In genomic region chr1:148595911-148596310, GRCh38 we compare ENCODE assay signal across 8 cellular contexts. TPM values are rescaled to one million over a fixed set of nuclear protein-coding genes. Genes with fewer than 3 reads are reported as not detected.
DNase-seq lines count a peak whose midpoint lies in the region; ATAC-seq and TF ChIP-seq lines count a peak whose summit lies in the region.
"Not testable (repeated sequence)": the region's sequence is repeated elsewhere in the genome, so short reads cannot be mapped to it uniquely, and the experiment has no call there.

NBPF14 (minus strand) TSS chr1:148596011; CDS start chr1:148595717, 294 bp downstream.

- H3K27ac ChIP-seq in SJCRH30, dorsolateral prefrontal cortex, hepatocyte: not testable (repeated sequence)

- not testable (repeated sequence) for H3K36me3 Mint-ChIP-seq in activated T-helper 1 cell treated with anti-CD3 and anti-CD28 coated beads, Interleukin-12 subunit alpha, Interleukin-12 subunit beta, Interleukin-2, Interleukin-4 antibody, amounts not matched to agents 30 ng/mL and 10 ng/mL and 1 ng/mL, durations not matched to agents 14 hours and 24 hours and 36 hours (ENCODE audit: low read depth)

- not testable (repeated sequence) for H3K27me3 ChIP-seq in SJCRH30, dorsolateral prefrontal cortex, hepatocyte

- TF ChIP-seq CTCF in dorsolateral prefrontal cortex (IDR thresholded peaks at IDR 0.05 in 54 of 56, conservative IDR thresholded peaks at IDR 0.05 in 2 of 56; ENCODE audit: low read depth in 1 of 56, partially characterized antibody in 56 of 56); hepatocyte (IDR thresholded peaks at IDR 0.05; ENCODE audit: poor library complexity): not testable (repeated sequence)

- H2AFZ ChIP-seq in hepatocyte: not testable (repeated sequence)

- H3K9me3 ChIP-seq in SJCRH30 (replicated peaks); hepatocyte (ENCODE audit: low read depth): not testable (repeated sequence)

- not testable (repeated sequence) for H3K4me2 ChIP-seq in hepatocyte

- H3K9me3 Mint-ChIP-seq in activated T-helper 1 cell treated with anti-CD3 and anti-CD28 coated beads, Interleukin-12 subunit alpha, Interleukin-12 subunit beta, Interleukin-2, Interleukin-4 antibody, amounts not matched to agents 30 ng/mL and 10 ng/mL and 1 ng/mL, durations not matched to agents 14 hours and 24 hours and 36 hours: not testable (repeated sequence)

- not testable (repeated sequence) for H3K36me3 ChIP-seq in SJCRH30; hepatocyte (replicated peaks; ENCODE audit: insufficient read depth, low read depth)

- H3K4me1 ChIP-seq in SJCRH30; hepatocyte (ENCODE audit: insufficient read depth): not testable (repeated sequence)

- intact Hi-C loops in activated T-helper 1 cell treated with anti-CD3 and anti-CD28 coated beads, Interleukin-12 subunit alpha, Interleukin-12 subunit beta, Interleukin-2, Interleukin-4 antibody, amounts not matched to agents 30 ng/mL and 10 ng/mL and 1 ng/mL, durations not matched to agents 14 hours and 24 hours and 36 hours (cut with micrococcal nuclease); dorsolateral prefrontal cortex (cut with DNase I); sciatic nerve (cut with DNase I): not testable (repeated sequence)

- WGBS in hepatocyte (ENCODE audit: low lambda C conversion rate, missing lambda C conversion rate): no CpG with 5 or more reads among the region's 5 CpGs

- H3K9me2 ChIP-seq in hepatocyte (replicated peaks; ENCODE audit: insufficient read depth): not testable (repeated sequence)

- ATAC-seq in sciatic nerve: not testable (repeated sequence)

- H3K27me3 Mint-ChIP-seq in activated T-helper 1 cell treated with anti-CD3 and anti-CD28 coated beads, Interleukin-12 subunit alpha, Interleukin-12 subunit beta, Interleukin-2, Interleukin-4 antibody, amounts not matched to agents 30 ng/mL and 10 ng/mL and 1 ng/mL, durations not matched to agents 14 hours and 24 hours and 36 hours (ENCODE audit: insufficient read depth): not testable (repeated sequence)

- not testable (repeated sequence) for H3K27ac Mint-ChIP-seq in activated T-helper 1 cell treated with anti-CD3 and anti-CD28 coated beads, Interleukin-12 subunit alpha, Interleukin-12 subunit beta, Interleukin-2, Interleukin-4 antibody, amounts not matched to agents 30 ng/mL and 10 ng/mL and 1 ng/mL, durations not matched to agents 14 hours and 24 hours and 36 hours

- not testable (repeated sequence) for H3K4me3 ChIP-seq in SJCRH30, dorsolateral prefrontal cortex, hepatocyte

- not testable (repeated sequence) for DNase-seq in Daoy (ENCODE audit: low read depth); SJCRH30; activated T-helper 1 cell treated with anti-CD3 and anti-CD28 coated beads, Interleukin-12 subunit alpha, Interleukin-12 subunit beta, Interleukin-2, Interleukin-4 antibody, amounts not matched to agents 30 ng/mL and 10 ng/mL and 1 ng/mL, durations not matched to agents 14 hours and 24 hours and 36 hours (ENCODE audit: low spot score); dorsolateral prefrontal cortex; hepatocyte (ENCODE audit: low spot score); mucosa of gallbladder (ENCODE audit: low spot score); sciatic nerve (ENCODE audit: low spot score); ureter (ENCODE audit: low spot score)

- not testable (repeated sequence) for H3K79me2 ChIP-seq in hepatocyte

- not testable (repeated sequence) for H3K4me1 Mint-ChIP-seq in activated T-helper 1 cell treated with anti-CD3 and anti-CD28 coated beads, Interleukin-12 subunit alpha, Interleukin-12 subunit beta, Interleukin-2, Interleukin-4 antibody, amounts not matched to agents 30 ng/mL and 10 ng/mL and 1 ng/mL, durations not matched to agents 14 hours and 24 hours and 36 hours (ENCODE audit: low read depth)

- not testable (repeated sequence) for H4K20me1 ChIP-seq in hepatocyte (ENCODE audit: insufficient read depth, poor library complexity, severe bottlenecking)

- not testable (repeated sequence) for H3K4me3 Mint-ChIP-seq in activated T-helper 1 cell treated with anti-CD3 and anti-CD28 coated beads, Interleukin-12 subunit alpha, Interleukin-12 subunit beta, Interleukin-2, Interleukin-4 antibody, amounts not matched to agents 30 ng/mL and 10 ng/mL and 1 ng/mL, durations not matched to agents 14 hours and 24 hours and 36 hours

RNA-seq across cellular contexts. Expression of gene NBPF14, which starts in this region (rescaled TPM):
- total RNA-seq in Daoy (2014; rRNA removed; shearing (Covaris generic)): 6.2 and 10.9 TPM in 2 replicates
- total RNA-seq in SJCRH30 (2014; rRNA removed; shearing (Covaris generic)): 9.1 and 11.8 TPM in 2 replicates
- total RNA-seq in activated T-helper 1 cell treated with anti-CD3 and anti-CD28 coated beads, Interleukin-12 subunit alpha, Interleukin-12 subunit beta, Interleukin-2, Interleukin-4 antibody, amounts not matched to agents 30 ng/mL and 10 ng/mL and 1 ng/mL, durations not matched to agents 14 hours and 24 hours and 36 hours: 18.7 and 20.8 TPM in 2 replicates
- total RNA-seq in dorsolateral prefrontal cortex (10 to 100 TPM in 118 of 120 experiments, 1 to 10 TPM in 2; 7.1 to 63.0 (median 21.9) TPM), hepatocyte (15.3 and 16.2 TPM in 2 replicates), mucosa of gallbladder (22.6 TPM), sciatic nerve (60.5 TPM), ureter (22.0 TPM)
- 19.7 and 22.7 TPM in 2 replicates for polyA plus RNA-seq in hepatocyte
